In the genomic region with DNA sequence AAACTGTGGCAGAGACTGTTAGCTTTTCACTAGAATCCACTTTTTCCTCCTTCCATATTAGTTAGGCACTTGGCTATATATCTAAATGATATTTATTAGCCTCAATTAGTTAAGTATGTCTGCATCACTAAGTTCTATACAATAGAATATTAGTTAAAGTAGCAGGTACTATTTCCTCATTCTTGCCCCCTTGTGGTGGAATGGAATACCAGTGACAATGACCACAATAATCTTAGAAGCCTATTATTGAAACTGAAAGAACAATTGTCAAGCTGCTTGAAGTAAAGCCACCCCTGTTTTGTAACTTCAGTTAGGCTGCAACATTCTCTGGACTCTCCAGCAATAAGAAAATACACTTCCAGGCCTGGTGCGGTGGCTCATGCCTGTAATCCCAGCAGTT, we compare ENCODE assay signal across 8 cellular contexts.
DNase-seq lines count a peak whose midpoint lies in the region; ATAC-seq and TF ChIP-seq lines count a peak whose summit lies in the region.

No MANE protein-coding gene starts in this region.

- H3K4me1 Mint-ChIP-seq in activated CD8-positive, alpha-beta T cell treated with anti-CD3 and anti-CD28 coated beads, Interleukin-2, amount 10 ng/mL, durations not matched to agents 7 days and 5 days (ENCODE audit: low read depth), result peaks cover 2% of the 10 kb centered on the region
- no peaks in the 10 kb centered on the region for H3K4me1 Mint-ChIP-seq in neural crest cell

- H3K4me3 ChIP-seq in GM06990 (replicated peaks; ENCODE audit: low read depth, low read length), result no peak overlapping the region
- H3K4me3 ChIP-seq in neuronal stem cell (ENCODE audit: low read length in 2 of 2), result no peak overlapping the region

- no peak overlapping the region for H3K18ac ChIP-seq in neuronal stem cell (ENCODE audit: low read length)

- peak; percentile 97 for ATAC-seq in GM19463 (IDR thresholded peaks at IDR 0.05; ENCODE audit: unreplicated experiment)
- peak; percentile 99 for ATAC-seq in HG03378 (IDR thresholded peaks at IDR 0.05; ENCODE audit: unreplicated experiment)
- peak; percentile 57 for ATAC-seq in activated CD8-positive, alpha-beta T cell treated with anti-CD3 and anti-CD28 coated beads, Interleukin-2, amount 10 ng/mL, durations not matched to agents 7 days and 5 days

- WGBS in neuronal stem cell (ENCODE audit: extremely low coverage in 2 of 2, insufficient read length in 2 of 2, insufficient replicate concordance in 1 of 2), 2 donors, result no CpG with 5 or more reads among the region's 1 CpG

- TF ChIP-seq CTCF in GM06990 (IDR thresholded peaks at IDR 0.05; ENCODE audit: insufficient read depth, low read length, poor library complexity, severe bottlenecking), result peak; percentile 57
- TF ChIP-seq CTCF in neural crest cell (conservative IDR thresholded peaks at IDR 0.05), result peak; percentile 65

- H3K9me3 Mint-ChIP-seq in activated CD8-positive, alpha-beta T cell treated with anti-CD3 and anti-CD28 coated beads, Interleukin-2, amount 10 ng/mL, durations not matched to agents 7 days and 5 days (ENCODE audit: insufficient read depth), result no peaks in the 10 kb centered on the region
- H3K9me3 Mint-ChIP-seq in neural crest cell, result peaks cover 4% of the 10 kb centered on the region

- CTCF ChIA-PET in activated CD8-positive, alpha-beta T cell treated with anti-CD3 and anti-CD28 coated beads, Interleukin-2, amount 10 ng/mL, durations not matched to agents 7 days and 5 days (lab: Charles Lee), result interaction anchor here (1.2 kb wide), 2 partner anchors 683 to 684 kb away, joined by 3 read pairs; no protein-coding TSS in a partner anchor

- H3K23ac ChIP-seq in neuronal stem cell (ENCODE audit: low read depth, low read length, poor library complexity), result no peak overlapping the region

- peaks cover 0 to 4% of the 10 kb centered on the region in 2 donors for H3K9me3 ChIP-seq in neuronal stem cell (replicated peaks in 1 of 2; ENCODE audit: control insufficient read depth in 2 of 2, insufficient read depth in 1 of 2, low read depth in 1 of 2, low read length in 2 of 2)

- no peak overlapping the region for H2BK12ac ChIP-seq in neuronal stem cell (ENCODE audit: low read length)

- H3K4me3 Mint-ChIP-seq in activated CD8-positive, alpha-beta T cell treated with anti-CD3 and anti-CD28 coated beads, Interleukin-2, amount 10 ng/mL, durations not matched to agents 7 days and 5 days, result no peak overlapping the region
- H3K4me3 Mint-ChIP-seq in neural crest cell, result no peak overlapping the region

- no peaks in the 10 kb centered on the region for H3K79me1 ChIP-seq in neuronal stem cell (ENCODE audit: low read depth, low read length)

- H4K8ac ChIP-seq in neuronal stem cell (ENCODE audit: low read depth, low read length), result no peak overlapping the region

- H3K4me2 ChIP-seq in neuronal stem cell (ENCODE audit: insufficient read depth, low read length, poor library complexity, severe bottlenecking), result no peak overlapping the region

- H2BK5ac ChIP-seq in neuronal stem cell (ENCODE audit: low read length), result no peak overlapping the region

- H2BK120ac ChIP-seq in neuronal stem cell (ENCODE audit: low read depth, low read length), result no peak overlapping the region

- H3K27me3 ChIP-seq in GM06990 (replicated peaks; ENCODE audit: control insufficient read depth, insufficient read depth, low read length) (no peaks in the 10 kb centered on the region), neuronal stem cell (ENCODE audit: control insufficient read depth in 3 of 3, insufficient read depth in 3 of 3, low read depth in 1 of 3, low read length in 3 of 3) (no peaks in the 10 kb centered on the region)

- DNase-seq in GM06990 (ENCODE audit: extremely low read depth, insufficient read length) (peak; percentile 26), neural crest cell (ENCODE audit: low read depth, low spot score) (no peak), globus pallidus (ENCODE audit: low spot score) (no peak), neuronal stem cell (ENCODE audit: low spot score) (no peak), NCI-H446 (lab: John Stamatoyannopoulos, UW) (no peak)
- peak; percentile 35 for DNase-seq in activated CD8-positive, alpha-beta T cell treated with anti-CD3 and anti-CD28 coated beads, Interleukin-2, amount 10 ng/mL, durations not matched to agents 7 days and 5 days

- H3K36me3 Mint-ChIP-seq in activated CD8-positive, alpha-beta T cell treated with anti-CD3 and anti-CD28 coated beads, Interleukin-2, amount 10 ng/mL, durations not matched to agents 7 days and 5 days (ENCODE audit: low read depth), result no peaks in the 10 kb centered on the region
- peaks cover 2% of the 10 kb centered on the region for H3K36me3 Mint-ChIP-seq in neural crest cell (ENCODE audit: low read depth)

- H3K27ac Mint-ChIP-seq in activated CD8-positive, alpha-beta T cell treated with anti-CD3 and anti-CD28 coated beads, Interleukin-2, amount 10 ng/mL, durations not matched to agents 7 days and 5 days, result no peak overlapping the region
- no peak overlapping the region for H3K27ac Mint-ChIP-seq in neural crest cell (ENCODE audit: unreplicated experiment)

- H2AK5ac ChIP-seq in neuronal stem cell (ENCODE audit: low read depth, low read length), result no peak overlapping the region

- no peaks in the 10 kb centered on the region for H3K36me3 ChIP-seq in GM06990 (ENCODE audit: control insufficient read depth, insufficient read depth, low read length)
- no peaks in the 10 kb centered on the region for H3K36me3 ChIP-seq in neuronal stem cell (replicated peaks in 1 of 2; ENCODE audit: control insufficient read depth in 2 of 2, insufficient read depth in 2 of 2, low read length in 2 of 2)

- no peak overlapping the region for H4K91ac ChIP-seq in neuronal stem cell (ENCODE audit: low read depth, low read length, poor library complexity)

- H3K4ac ChIP-seq in neuronal stem cell (ENCODE audit: low read length), result no peak overlapping the region

- H2BK15ac ChIP-seq in neuronal stem cell (ENCODE audit: low read length), result no peak overlapping the region

- H3K9ac ChIP-seq in neuronal stem cell (ENCODE audit: low read depth, low read length, poor library complexity), result no peak overlapping the region

- H3K14ac ChIP-seq in neuronal stem cell (ENCODE audit: low read length), result no peak overlapping the region

- H3K27me3 Mint-ChIP-seq in activated CD8-positive, alpha-beta T cell treated with anti-CD3 and anti-CD28 coated beads, Interleukin-2, amount 10 ng/mL, durations not matched to agents 7 days and 5 days (ENCODE audit: low read depth), result no peaks in the 10 kb centered on the region
- H3K27me3 Mint-ChIP-seq in neural crest cell (ENCODE audit: low read depth), result no peaks in the 10 kb centered on the region

- no peak overlapping the region for H2AFZ ChIP-seq in neuronal stem cell (ENCODE audit: low read length)

- POLR2A ChIA-PET in activated CD8-positive, alpha-beta T cell treated with anti-CD3 and anti-CD28 coated beads, Interleukin-2, amount 10 ng/mL, durations not matched to agents 7 days and 5 days (lab: Charles Lee), result no interaction called here

- H3K4me1 ChIP-seq in neuronal stem cell (ENCODE audit: control insufficient read depth in 2 of 2, insufficient read depth in 1 of 2, low read depth in 1 of 2, low read length in 2 of 2), result no peaks in the 10 kb centered on the region

- no peak overlapping the region for H3K27ac ChIP-seq in neuronal stem cell (replicated peaks; ENCODE audit: low read length)

Comparison
In these comparisons a context has a peak if more than half of its experiments do, and no peak if none do; other contexts are left out.
1. DNase-seq: peak in GM06990 (single experiment) and activated CD8-positive, alpha-beta T cell treated with anti-CD3 and anti-CD28 coated beads, Interleukin-2, amount 10 ng/mL, durations not matched to agents 7 days and 5 days (single experiment); none in neural crest cell (single experiment), globus pallidus (single experiment), neuronal stem cell (single experiment) and NCI-H446 (0 of 2).
2. Peak in every context shown above with its lines, with median percentiles within 50 percentile points of each other: ATAC-seq.